8 cellular contexts compared by ENCODE assay signal in the genomic region with DNA sequence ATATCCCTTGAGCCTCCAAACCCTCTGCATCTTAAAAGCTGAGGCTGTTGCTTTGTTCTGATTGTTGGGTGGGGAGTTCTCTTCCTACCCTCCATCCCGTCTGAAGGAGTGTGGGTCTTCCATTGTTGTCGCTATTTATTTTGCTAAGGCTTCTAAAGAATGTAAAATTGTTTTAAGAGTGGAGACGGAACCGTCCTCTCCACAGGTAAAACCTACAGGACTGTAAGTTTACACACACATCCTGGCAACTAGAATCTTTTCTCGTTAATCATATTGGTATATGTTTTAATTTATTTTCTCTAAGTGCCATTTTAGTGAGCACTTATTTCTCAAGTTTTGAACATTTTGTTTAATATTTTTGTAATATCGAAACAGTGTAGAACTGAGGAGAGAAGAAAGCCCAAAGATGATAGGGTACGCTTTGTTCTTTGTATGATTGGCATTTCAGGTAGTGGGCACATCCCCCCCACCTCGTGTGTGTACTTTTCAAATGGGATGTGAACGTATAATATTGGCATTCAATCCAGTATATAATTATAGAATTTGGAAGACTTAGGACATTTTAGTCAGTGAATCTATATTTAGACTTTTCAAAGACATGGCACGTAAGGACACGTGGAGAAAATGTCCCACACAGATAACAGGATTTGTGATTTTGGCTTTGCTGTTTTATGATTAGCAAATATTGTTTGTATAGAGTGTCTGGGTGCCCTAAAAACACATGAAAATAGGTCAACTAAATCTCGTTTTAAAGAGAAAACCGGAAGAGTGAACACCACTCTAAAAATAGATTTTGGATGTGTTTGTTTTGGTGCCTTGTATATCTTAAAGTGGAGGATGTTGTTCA. TPM values are rescaled to one million over a fixed set of nuclear protein-coding genes. Genes with fewer than 3 reads are reported as not detected.
A peak's percentile ranks its signal among the peaks of the same experiment; 100 is the strongest.
DNase-seq lines count a peak whose midpoint lies in the region; ATAC-seq and TF ChIP-seq lines count a peak whose summit lies in the region.

No MANE protein-coding gene starts in this region.

- H3K23me2 ChIP-seq in H9 (ENCODE audit: insufficient read length, low read depth, low read length, poor library complexity, severe bottlenecking): peaks cover 10% of the 10 kb centered on the region

- peak overlapping the region; percentile 93 to 99 (median 97) for H3K27ac ChIP-seq in BLaER1 treated with 17β-estradiol and CSF1 and Interleukin-3, amounts not matched to agents 10 nM and 100 nM
- peak overlapping the region; percentile 91 for H3K27ac ChIP-seq in H9 (ENCODE audit: insufficient read length, low read depth, low read length)

- H2AFZ ChIP-seq in H9 (ENCODE audit: low read length): no peak overlapping the region

- no peak overlapping the region for H3K4ac ChIP-seq in H9 (ENCODE audit: low read depth, low read length)

- no peaks in the 10 kb centered on the region for H3K9me3 ChIP-seq in BLaER1 treated with 17β-estradiol and CSF1 and Interleukin-3, amounts not matched to agents 10 nM and 100 nM (replicated peaks in 1 of 11)
- H3K9me3 ChIP-seq in H9 (ENCODE audit: control insufficient read depth, low read depth, low read length): no peaks in the 10 kb centered on the region

- no peak overlapping the region for H4K8ac ChIP-seq in H9 (replicated peaks; ENCODE audit: insufficient read length, low read depth, low read length)

- peak overlapping the region; percentile 28 for H4K91ac ChIP-seq in H9 (ENCODE audit: insufficient read length, low read depth, low read length)

- POLR2A ChIA-PET in T-cell (lab: Charles Lee): no interaction called here

- H2BK120ac ChIP-seq in H9 (ENCODE audit: low read depth, low read length, poor library complexity, severe bottlenecking): no peak overlapping the region

- H3K4me3 Mint-ChIP-seq in H9 (peak overlapping the region; percentile 94 to 100), T-cell (peak overlapping the region; percentile 92 to 100 (median 93))

- H3K36me3 Mint-ChIP-seq in H9 (ENCODE audit: insufficient read depth in 1 of 3, low read depth in 3 of 3) (peaks cover 4 to 10% (median 6%) of the 10 kb centered on the region in 3 experiments; a peak in 5 of 7 replicates), T-cell (no peaks in the 10 kb centered on the region)

- peaks cover 15 to 51% (median 34%) of the 10 kb centered on the region in 11 experiments; a peak in 16 of 22 replicates for H4K20me1 ChIP-seq in BLaER1 treated with 17β-estradiol and CSF1 and Interleukin-3, amounts not matched to agents 10 nM and 100 nM
- no peaks in the 10 kb centered on the region for H4K20me1 ChIP-seq in H9 (ENCODE audit: control insufficient read depth, insufficient read depth, insufficient read length)

- peaks cover 0 to 15% (median 0%) of the 10 kb centered on the region in 11 experiments; a peak in 4 of 22 replicates for H3K36me3 ChIP-seq in BLaER1 treated with 17β-estradiol and CSF1 and Interleukin-3, amounts not matched to agents 10 nM and 100 nM

- WGBS in H9 (ENCODE audit: extremely low coverage, insufficient read length, low lambda C conversion rate): no CpG with 5 or more reads among the region's 13 CpGs

- peaks cover 29% of the 10 kb centered on the region; the same call in 1 of the 2 replicates for H3K79me2 ChIP-seq in H9 (ENCODE audit: insufficient read depth, low read length)

- peaks cover 28 to 40% of the 10 kb centered on the region in 2 experiments for H3K4me1 Mint-ChIP-seq in H9
- H3K4me1 Mint-ChIP-seq in T-cell: peaks cover 44 to 61% (median 54%) of the 10 kb centered on the region in 3 donors

- no peak overlapping the region for H2BK20ac ChIP-seq in H9 (ENCODE audit: low read depth, low read length, poor library complexity, severe bottlenecking)

- TF ChIP-seq CTCF in H9 (conservative IDR thresholded peaks at IDR 0.05): no peak
- no peak for TF ChIP-seq CTCF in fibroblast of the aortic adventitia (IDR thresholded peaks at IDR 0.05; ENCODE audit: insufficient read depth, low read length)

- H3K79me1 ChIP-seq in H9 (ENCODE audit: insufficient read depth, low read depth, low read length, poor library complexity, severe bottlenecking): no peaks in the 10 kb centered on the region

- H3K4me2 ChIP-seq in BLaER1 treated with 17β-estradiol and CSF1 and Interleukin-3, amounts not matched to agents 10 nM and 100 nM: peak overlapping the region; percentile 76 to 92 (median 83)
- peak overlapping the region; percentile 97 for H3K4me2 ChIP-seq in H9 (ENCODE audit: insufficient read depth, insufficient read length, low read length)

- H4K5ac ChIP-seq in H9 (ENCODE audit: insufficient read length, low read depth, low read length): no peak overlapping the region

- no peak overlapping the region for H2BK12ac ChIP-seq in H9 (ENCODE audit: insufficient read length, low read depth, low read length)

- no peak overlapping the region for H3K23ac ChIP-seq in H9 (ENCODE audit: insufficient read length, low read depth, low read length)

- no peak overlapping the region for H2BK5ac ChIP-seq in H9 (ENCODE audit: insufficient read length, low read length)

- H2AK5ac ChIP-seq in H9 (ENCODE audit: insufficient read length, low read length): no peak overlapping the region

- ATAC-seq in T-cell (replicated peaks in 1 of 4) (peak in 1 of 4 experiments; percentile 1), GM21515 (IDR thresholded peaks at IDR 0.05; ENCODE audit: unreplicated experiment) (no peak), HG03521 (IDR thresholded peaks at IDR 0.05; ENCODE audit: unreplicated experiment) (no peak)

- peaks cover 13 to 59% (median 27%) of the 10 kb centered on the region in 10 experiments for H3K4me1 ChIP-seq in BLaER1 treated with 17β-estradiol and CSF1 and Interleukin-3, amounts not matched to agents 10 nM and 100 nM
- no peaks in the 10 kb centered on the region; the same call in 1 of the 2 replicates for H3K4me1 ChIP-seq in H9 (ENCODE audit: insufficient read depth, low read length)

- CTCF ChIA-PET in T-cell (lab: Charles Lee): interaction anchor here (0.7 to 2.6 kb wide), 4 partner anchors 8 to 1478 kb away, joined by 3 to 9 read pairs (median 4); a partner anchor contains a TSS

- H2BK15ac ChIP-seq in H9 (ENCODE audit: low read depth, low read length): no peak overlapping the region

- peak overlapping the region; percentile 99; the same call in 1 of the 2 replicates for H3K14ac ChIP-seq in H9 (ENCODE audit: insufficient read depth, low read length)

- DNase-seq in H9 (no peak), T-cell (no peak), fibroblast of the aortic adventitia (ENCODE audit: low read depth) (peak; percentile 16), retina (peak; percentile 21), UCSD-AML1 (lab: John Stamatoyannopoulos, UW; ENCODE audit: unreplicated experiment) (no peak)

- peak overlapping the region; percentile 99 for H3K18ac ChIP-seq in H9 (ENCODE audit: insufficient read length, low read depth, low read length)

- H3T11ph ChIP-seq in H9 (ENCODE audit: low read length): no peak overlapping the region

- H3K4me3 ChIP-seq in BLaER1 treated with 17β-estradiol and CSF1 and Interleukin-3, amounts not matched to agents 10 nM and 100 nM: peak overlapping the region; percentile 74 to 96 (median 88)
- peak overlapping the region; percentile 92 for H3K4me3 ChIP-seq in fibroblast of the aortic adventitia (ENCODE audit: low read depth, low read length)

- H3K27ac Mint-ChIP-seq in H9 (peak overlapping the region; percentile 96 to 99 (median 98)), T-cell (peak overlapping the region; percentile 94)

- no peak overlapping the region for H3K56ac ChIP-seq in H9 (ENCODE audit: insufficient read length, low read depth, low read length)

- no peaks in the 10 kb centered on the region; a peak in 1 of 5 replicates for H3K9me3 Mint-ChIP-seq in H9
- H3K9me3 Mint-ChIP-seq in T-cell: no peaks in the 10 kb centered on the region

- H3K27me3 Mint-ChIP-seq in H9 (ENCODE audit: low read depth) (no peaks in the 10 kb centered on the region), T-cell (no peaks in the 10 kb centered on the region)

- H3K9ac ChIP-seq in BLaER1 treated with 17β-estradiol and CSF1 and Interleukin-3, amounts not matched to agents 10 nM and 100 nM: peak overlapping the region; percentile 95 to 99 (median 98)
- peak overlapping the region; percentile 99 for H3K9ac ChIP-seq in H9 (ENCODE audit: extremely low read depth, insufficient read length, low read length)

- H3K27me3 ChIP-seq in BLaER1 treated with 17β-estradiol and CSF1 and Interleukin-3, amounts not matched to agents 10 nM and 100 nM: no peaks in the 10 kb centered on the region
- H3K27me3 ChIP-seq in H9 (ENCODE audit: insufficient read depth, low read length): no peaks in the 10 kb centered on the region

RNA-seq across cellular contexts. Expression of a gene that starts 1.3 kb away (rescaled TPM):
- total RNA-seq in H9 (2021): 20.4 and 21.8 TPM in 2 replicates
- 10 to 100 TPM; 15.6 to 32.2 (median 31.3) TPM for total RNA-seq in T-cell
- 55.6 and 66.2 TPM in 2 replicates for total RNA-seq in fibroblast of the aortic adventitia (ENCODE audit: low replicate concordance)

Comparison
In these comparisons a context has a peak if more than half of its experiments do, and no peak if none do; other contexts are left out.
1. DNase-seq: peak in fibroblast of the aortic adventitia (single experiment) and retina (single experiment); none in H9 (single experiment), T-cell (0 of 34) and UCSD-AML1 (single experiment).